3 cellular contexts compared by ENCODE assay signal in genomic region chr7:94632338-94633024, GRCh38.
TF ChIP-seq lines count a peak whose summit lies in the region.

No MANE protein-coding gene starts in this region.

TF ChIP-seq in GM12891, 5 proteins besides CTCF, POLR2A, EP300 and RAD21 (continued from another document):
- no peak for TF ChIP-seq PAX5 (IDR thresholded peaks at IDR 0.05; ENCODE audit: insufficient read depth, low read length, severe bottlenecking)

TF ChIP-seq in SK-N-SH, 30 proteins besides CTCF, POLR2A, EP300 and RAD21 (continues in another document):
- TF ChIP-seq IRF3 (IDR thresholded peaks at IDR 0.05; ENCODE audit: low read depth, low read length) = no peak
- peak; percentile 94; the same call in 1 of the 2 replicates for TF ChIP-seq FOSL2 (IDR thresholded peaks at IDR 0.05; ENCODE audit: borderline replicate concordance, low read depth)
- no peak for TF ChIP-seq RXRA (IDR thresholded peaks at IDR 0.05; ENCODE audit: borderline replicate concordance, low read depth)
- TF ChIP-seq ELF1 (IDR thresholded peaks at IDR 0.05) = no peak
- TF ChIP-seq YY1 (IDR thresholded peaks at IDR 0.05; ENCODE audit: low read depth) = no peak
- no peak for TF ChIP-seq NRF1 (IDR thresholded peaks at IDR 0.05; ENCODE audit: low read depth, low read length)
- TF ChIP-seq GATA2 (CRISPR knock-in tag; IDR thresholded peaks at IDR 0.05) = no peak
- TF ChIP-seq JUND (IDR thresholded peaks at IDR 0.05) = peak; percentile 92
- peak; percentile 97 for TF ChIP-seq PBX3 (IDR thresholded peaks at IDR 0.05)
- no peak for TF ChIP-seq EZH2phosphoT487 (IDR thresholded peaks at IDR 0.05; ENCODE audit: borderline replicate concordance, low read depth)
- TF ChIP-seq USF1 (IDR thresholded peaks at IDR 0.05; ENCODE audit: borderline replicate concordance, low read depth) = no peak
- TF ChIP-seq MAX (IDR thresholded peaks at IDR 0.05; ENCODE audit: low read depth) = peak; percentile 36; the same call in 1 of the 2 replicates
- TF ChIP-seq POLR2AphosphoS5 (IDR thresholded peaks at IDR 0.05; ENCODE audit: low read depth, low read length) = peak; percentile 83
- TF ChIP-seq ZBTB33 (IDR thresholded peaks at IDR 0.05; ENCODE audit: borderline replicate concordance, low read depth) = peak; percentile 23; the same call in 1 of the 2 replicates
- peak; percentile 65; the same call in 1 of the 2 replicates for TF ChIP-seq NFIC (IDR thresholded peaks at IDR 0.05; ENCODE audit: borderline replicate concordance)
- TF ChIP-seq SMC3 (IDR thresholded peaks at IDR 0.05; ENCODE audit: low read depth, low read length) = no peak
- TF ChIP-seq TEAD4 (IDR thresholded peaks at IDR 0.05; ENCODE audit: borderline replicate concordance, insufficient read depth) = peak; percentile 79
- TF ChIP-seq TCF12 (IDR thresholded peaks at IDR 0.05) = peak; percentile 97
- no peak for TF ChIP-seq REST (IDR thresholded peaks at IDR 0.05; ENCODE audit: low read depth, low read length)
- no peak for TF ChIP-seq RCOR1 (IDR thresholded peaks at IDR 0.05; ENCODE audit: low read length)

TF ChIP-seq in HepG2, 621 proteins besides CTCF, POLR2A, EP300 and RAD21 (continued from another document):
- TF ChIP-seq RFX3 (CRISPR knock-in tag; IDR thresholded peaks at IDR 0.05) (peak; percentile 63), ZNF746 (CRISPR knock-in tag; IDR thresholded peaks at IDR 0.05) (no peak), MAFF (IDR thresholded peaks at IDR 0.05; ENCODE audit: low read depth, low read length) (0 out of 2 replicates have a peak, but pooled peaks have one; percentile 9), KLF12 (CRISPR knock-in tag; IDR thresholded peaks at IDR 0.05; ENCODE audit: borderline replicate concordance) (no peak), MEIS2 (CRISPR knock-in tag; IDR thresholded peaks at IDR 0.05) (no peak), MXI1 (IDR thresholded peaks at IDR 0.05; ENCODE audit: borderline replicate concordance, low read depth, low read length) (peak; percentile 25; the same call in 1 of the 3 replicates)
